24 cellular contexts compared by ENCODE assay signal in genomic region chr5:107118184-107118902, GRCh38.
"Had no signal": no experiment of that assay in that cellular context is flagged by ENCODE, and none has a peak within 500 bp of the region (broad histone marks: within the 10 kb centered on the region; RNA-seq: fewer than 3 reads in every experiment).

No MANE protein-coding gene starts in this region.

- DNase-seq: activated CD8-positive, alpha-beta memory T cell treated with anti-CD3 and anti-CD28 coated beads, Interleukin-2, amount 50 U/mL, for 48 hours; activated naive CD4-positive, alpha-beta T cell; activated T-cell treated with anti-CD3 and anti-CD28 coated beads, Interleukin-2, amount 50 U/mL, for 4 hours; adrenal gland; colonic mucosa; dorsolateral prefrontal cortex; effector memory CD8-positive, alpha-beta T cell; heart left ventricle; left ventricle myocardium superior; mammary epithelial cell; midbrain; natural killer cell; pancreas; psoas muscle; right cardiac atrium; stimulated activated CD4-positive, alpha-beta T cell treated with anti-CD3 and anti-CD28 coated beads, Interleukin-4, amount 100 ng/mL, for 24 hours; stimulated activated naive CD8-positive, alpha-beta T cell treated with anti-CD3 and anti-CD28 coated beads, Interleukin-15, Interleukin-2, amounts not matched to agents 100 U/mL and 50 U/mL, for 24 hours; T-helper 9 cell; upper lobe of right lung had no signal

- H3K9me3 Mint-ChIP-seq: activated T-cell treated with anti-CD3 and anti-CD28 coated beads, Interleukin-2, amount 50 U/mL, for 4 hours; activated T-helper 2 cell treated with anti-CD3 and anti-CD28 coated beads, Interferon-gamma antibody, Interleukin-2, Interleukin-4, amounts not matched to agents 10 μg/mL and 5 μg/mL and 100 μg/mL, durations not matched to agents 14 hours and 24 hours and 36 hours; central memory CD8-positive, alpha-beta T cell; effector memory CD8-positive, alpha-beta T cell; natural killer cell had no signal

- H3K27ac Mint-ChIP-seq: activated naive CD8-positive, alpha-beta T cell; activated T-helper 2 cell treated with anti-CD3 and anti-CD28 coated beads, Interferon-gamma antibody, Interleukin-2, Interleukin-4, amounts not matched to agents 10 μg/mL and 5 μg/mL and 100 μg/mL, durations not matched to agents 14 hours and 24 hours and 36 hours; effector memory CD8-positive, alpha-beta T cell; natural killer cell had no signal

- H3K4me1 Mint-ChIP-seq: central memory CD8-positive, alpha-beta T cell; natural killer cell had no signal

- H3K27me3 Mint-ChIP-seq: activated naive CD8-positive, alpha-beta T cell had no signal

- H3K36me3 ChIP-seq: adrenal gland, colonic mucosa, esophagus muscularis mucosa, gastroesophageal sphincter, heart left ventricle, pancreas, upper lobe of right lung had no signal

- H3K27me3 ChIP-seq: adrenal gland, colonic mucosa, dorsolateral prefrontal cortex, esophagus muscularis mucosa, gastroesophageal sphincter, heart left ventricle, pancreas, upper lobe of right lung had no signal

- H3K4me3 ChIP-seq: adrenal gland, colonic mucosa, dorsolateral prefrontal cortex, esophagus muscularis mucosa, gastroesophageal sphincter, heart left ventricle, pancreas, psoas muscle, upper lobe of right lung had no signal

- H3K4me1 ChIP-seq: adrenal gland, colonic mucosa, esophagus muscularis mucosa, gastroesophageal sphincter, pancreas, upper lobe of right lung had no signal

- H3K27ac ChIP-seq: adrenal gland, colonic mucosa, dorsolateral prefrontal cortex, esophagus muscularis mucosa, gastroesophageal sphincter, heart left ventricle, pancreas, psoas muscle, upper lobe of right lung had no signal

- H3K4me3 Mint-ChIP-seq: activated naive CD8-positive, alpha-beta T cell; activated T-cell treated with anti-CD3 and anti-CD28 coated beads, Interleukin-2, amount 50 U/mL, for 4 hours; central memory CD8-positive, alpha-beta T cell; effector memory CD8-positive, alpha-beta T cell; natural killer cell had no signal

- H3K36me3 Mint-ChIP-seq: activated naive CD8-positive, alpha-beta T cell; natural killer cell had no signal

- H3K9me3 ChIP-seq: adrenal gland, colonic mucosa, esophagus muscularis mucosa, gastroesophageal sphincter, heart left ventricle, pancreas, psoas muscle, upper lobe of right lung had no signal
